ENCODE assay signal across 23 cellular contexts in the genomic region with DNA sequence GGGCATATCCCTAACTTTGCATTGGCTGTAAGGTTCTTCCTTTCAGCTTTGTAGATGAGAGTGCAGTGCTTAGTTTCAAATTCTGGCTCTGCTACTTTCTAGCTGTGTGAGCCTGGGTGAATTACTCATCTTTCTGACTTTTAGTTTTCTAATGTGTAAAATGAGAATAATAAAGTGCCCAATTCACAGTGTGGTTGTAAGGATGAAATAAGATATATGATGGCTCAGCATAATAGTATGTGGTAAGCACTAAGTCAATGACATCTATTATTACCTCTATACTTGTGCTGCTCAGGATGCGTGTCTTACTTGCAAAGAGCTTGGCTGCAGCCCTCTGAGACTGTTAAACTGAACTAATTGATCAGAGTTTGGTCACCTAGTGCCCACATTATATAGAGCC. TPM values are rescaled to one million over a fixed set of nuclear protein-coding genes. Genes with fewer than 3 reads are reported as not detected.
"Had no signal": no experiment of that assay in that cellular context is flagged by ENCODE, and none has a peak within 500 bp of the region (broad histone marks: within the 10 kb centered on the region; RNA-seq: fewer than 3 reads in every experiment).

No MANE protein-coding gene starts in this region.

- H3K9me3 ChIP-seq: heart left ventricle, lower lobe of right lung, spleen, upper lobe of left lung had no signal

- H3K27me3 ChIP-seq: heart left ventricle, neural progenitor cell, spleen, upper lobe of left lung had no signal

- H2AFZ ChIP-seq: neural progenitor cell had no signal

- H3K9me3 Mint-ChIP-seq: activated B cell treated with CpG ODN at 0.5 μM for 24 hours; activated naive CD8-positive, alpha-beta T cell treated with anti-CD3 and anti-CD28 coated beads for 36 hours; naive thymus-derived CD8-positive, alpha-beta T cell; neural progenitor cell had no signal

- H3K27ac ChIP-seq: epithelial cell of prostate, heart left ventricle, lower lobe of right lung, neural progenitor cell, spleen, upper lobe of left lung had no signal

- DNase-seq: activated B cell treated with CpG ODN at 0.5 μM for 24 hours; activated CD4-positive, alpha-beta T cell treated with anti-CD3 and anti-CD28 coated beads for 4 hours; activated CD4-positive, alpha-beta T cell treated with anti-CD3 and anti-CD28 coated beads, Interleukin-2, amount 50 U/mL, for 48 hours; activated naive CD4-positive, alpha-beta T cell treated with Interleukin-2 at 50 U/mL for 16 hours; activated naive CD8-positive, alpha-beta T cell treated with anti-CD3 and anti-CD28 coated beads for 36 hours; activated T-cell treated with anti-CD3 and anti-CD28 coated beads, Interleukin-2, amount 50 U/mL, for 48 hours; heart left ventricle; islet precursor cell; lower lobe of right lung; naive thymus-derived CD8-positive, alpha-beta T cell; retina; spleen; stimulated activated CD4-positive, alpha-beta T cell treated with anti-CD3 and anti-CD28 coated beads, Interleukin-4, amount 100 ng/mL, for 24 hours; stimulated activated naive CD8-positive, alpha-beta T cell treated with anti-CD3 and anti-CD28 coated beads, Interleukin-15, Interleukin-2, amounts not matched to agents 100 U/mL and 50 U/mL, for 24 hours; upper lobe of left lung had no signal

- H3K4me1 ChIP-seq: lower lobe of right lung, neural progenitor cell, upper lobe of left lung had no signal

- H3K36me3 Mint-ChIP-seq: activated naive CD8-positive, alpha-beta T cell treated with anti-CD3 and anti-CD28 coated beads for 36 hours; naive thymus-derived CD8-positive, alpha-beta T cell; neural progenitor cell had no signal

- H3K36me3 ChIP-seq: heart left ventricle, lower lobe of right lung, neural progenitor cell, spleen, upper lobe of left lung had no signal

- H3K9ac ChIP-seq: neural progenitor cell had no signal

- H3K4me1 Mint-ChIP-seq: activated B cell treated with CpG ODN at 0.5 μM for 24 hours; activated naive CD8-positive, alpha-beta T cell treated with anti-CD3 and anti-CD28 coated beads for 36 hours; naive thymus-derived CD8-positive, alpha-beta T cell; neural progenitor cell had no signal

- H3K4me3 ChIP-seq: heart left ventricle, lower lobe of right lung, neural progenitor cell, spleen, upper lobe of left lung had no signal

- ATAC-seq: lower lobe of right lung; naive thymus-derived CD8-positive, alpha-beta T cell; stimulated activated naive CD8-positive, alpha-beta T cell treated with anti-CD3 and anti-CD28 coated beads, Interleukin-15, Interleukin-2, amounts not matched to agents 100 U/mL and 50 U/mL, for 24 hours had no signal

- H3K4me2 ChIP-seq: neural progenitor cell had no signal

- H3K4me3 Mint-ChIP-seq: activated B cell treated with CpG ODN at 0.5 μM for 24 hours; activated naive CD8-positive, alpha-beta T cell treated with anti-CD3 and anti-CD28 coated beads for 36 hours; naive thymus-derived CD8-positive, alpha-beta T cell; neural progenitor cell had no signal

- H3K27ac Mint-ChIP-seq: activated B cell treated with CpG ODN at 0.5 μM for 24 hours; activated naive CD8-positive, alpha-beta T cell treated with anti-CD3 and anti-CD28 coated beads for 36 hours; naive thymus-derived CD8-positive, alpha-beta T cell; neural progenitor cell; progenitor cell of endocrine pancreas had no signal

- H3K27me3 Mint-ChIP-seq: activated naive CD8-positive, alpha-beta T cell treated with anti-CD3 and anti-CD28 coated beads for 36 hours; progenitor cell of endocrine pancreas had no signal

RNA-seq across cellular contexts. Expression of a gene that starts 30.6 kb away (rescaled TPM):
- total RNA-seq: activated B cell treated with CpG ODN at 0.5 μM for 24 hours; activated CD8-positive, alpha-beta memory T cell treated with anti-CD3 and anti-CD28 coated beads for 36 hours; activated naive CD8-positive, alpha-beta T cell treated with anti-CD3 and anti-CD28 coated beads for 36 hours; fibroblast of villous mesenchyme; lower lobe of right lung; mesenteric fat pad; naive thymus-derived CD8-positive, alpha-beta T cell; subcutaneous adipose tissue; T-helper 1 cell treated with Interleukin-12 subunit alpha and Interleukin-12 subunit beta and Interleukin-4 antibody, amounts not matched to agents 30 ng/mL and 1 ng/mL, for 36 hours; upper lobe of left lung had no signal
- polyA plus RNA-seq: naive thymus-derived CD8-positive, alpha-beta T cell had no signal
